Comparison of ENCODE assay signal across 20 cellular contexts in the genomic region with DNA sequence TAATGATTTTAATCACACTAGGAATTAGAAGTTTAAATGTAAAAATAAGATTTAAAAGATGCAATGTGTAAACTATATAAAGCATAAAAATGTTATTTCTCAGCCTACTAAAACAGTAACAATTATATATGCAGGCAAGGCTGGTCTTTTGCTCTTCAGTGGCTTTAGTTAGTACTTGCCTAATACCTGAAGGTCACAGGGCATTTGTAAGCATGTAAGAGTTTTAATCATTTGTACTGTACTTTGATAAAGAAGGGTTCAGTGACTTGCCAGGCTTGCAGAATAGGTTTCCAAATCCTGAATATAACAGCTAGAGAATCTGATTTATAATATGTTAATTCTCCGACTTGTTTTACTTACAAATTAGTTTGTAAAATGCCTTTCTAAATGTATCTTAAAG.
DNase-seq lines count a peak whose midpoint lies in the region; ATAC-seq and TF ChIP-seq lines count a peak whose summit lies in the region.
"Had no signal": no experiment of that assay in that cellular context is flagged by ENCODE, and none has a peak within 500 bp of the region (broad histone marks: within the 10 kb centered on the region; RNA-seq: fewer than 3 reads in every experiment).

No MANE protein-coding gene starts in this region.

- intact Hi-C loops in Right ventricle myocardium superior (cut with DNase I) = no loop called here
- intact Hi-C loops in left cardiac atrium (cut with DNase I) = no loop called here
- intact Hi-C loops in left ventricle myocardium superior (cut with micrococcal nuclease) = no loop called here
- intact Hi-C loops in cardiac septum (cut with DNase I) = no loop called here
- intact Hi-C loops in right lobe of liver (cut with DNase I) = no loop called here
- intact Hi-C loops in thyroid gland (cut with DNase I) = no loop called here

- H3K4me3 ChIP-seq in right lobe of liver = no peak overlapping the region
- no peak overlapping the region for H3K4me3 ChIP-seq in thyroid gland (replicated peaks in 1 of 3)
- H3K4me3 ChIP-seq: BLaER1 treated with 17β-estradiol and CSF1 and Interleukin-3, amounts not matched to agents 10 nM and 100 nM; GM12878; GM23248 had no signal

- peaks cover 0 to 4% (median 0%) of the 10 kb centered on the region in 4 donors for H3K9me3 ChIP-seq in right lobe of liver
- H3K9me3 ChIP-seq in thyroid gland = no peaks in the 10 kb centered on the region
- H3K9me3 ChIP-seq: BE2C had no signal

- TF ChIP-seq CTCF in right lobe of liver (IDR thresholded peaks at IDR 0.05) (no peak), thyroid gland (IDR thresholded peaks at IDR 0.05) (no peak)

- H3K4me1 ChIP-seq in right lobe of liver (peaks cover 0 to 10% (median 0%) of the 10 kb centered on the region in 4 donors), thyroid gland (no peaks in the 10 kb centered on the region)
- H3K4me1 ChIP-seq: BE2C had no signal

- H3K36me3 ChIP-seq in right lobe of liver = no peaks in the 10 kb centered on the region
- H3K36me3 ChIP-seq in thyroid gland = no peaks in the 10 kb centered on the region
- H3K36me3 ChIP-seq: BE2C had no signal

- ATAC-seq in Right ventricle myocardium superior (ENCODE audit: poor library complexity) = peak; percentile 71
- no peak for ATAC-seq in left cardiac atrium
- ATAC-seq in left ventricle myocardium superior = peak; percentile 70
- peak; percentile 65 to 89 (median 76) for ATAC-seq in right lobe of liver
- ATAC-seq: GM12878 had no signal

- H3K27me3 ChIP-seq in right lobe of liver (no peaks in the 10 kb centered on the region), thyroid gland (no peaks in the 10 kb centered on the region)
- H3K27me3 ChIP-seq: BE2C; BLaER1 treated with 17β-estradiol and CSF1 and Interleukin-3, amounts not matched to agents 10 nM and 100 nM had no signal

- DNase-seq in Right ventricle myocardium superior (no peak), left cardiac atrium (no peak), left ventricle myocardium superior (no peak), cardiac septum (ENCODE audit: low spot score) (no peak), right lobe of liver (no peak), thyroid gland (no peak)
- DNase-seq: AML-193; BE2C; CD4-positive, alpha-beta T cell; CD8-positive, alpha-beta memory T cell; DMS 273 treated with DMSO at 0.1 percent for 48 hours; DMS79; EL; GDM1; GM23248; H7; HCEC 1CT had no signal

- TF ChIP-seq POLR2A in right lobe of liver (IDR thresholded peaks at IDR 0.05) = no peak
- no peak for TF ChIP-seq POLR2A in thyroid gland (IDR thresholded peaks at IDR 0.05)

- 38% methylated on average over 1 of the region's 1 CpG for WGBS in right lobe of liver (ENCODE audit: insufficient coverage, low coverage, low lambda C conversion rate, missing lambda C conversion rate)
- 98 to 100% methylated on average over 1 of the region's 1 CpG for WGBS in thyroid gland, 2 donors

- H3K27ac ChIP-seq in right lobe of liver (no peak overlapping the region), thyroid gland (no peak overlapping the region)
- H3K27ac ChIP-seq: 22Rv1; BLaER1 treated with 17β-estradiol and CSF1 and Interleukin-3, amounts not matched to agents 10 nM and 100 nM; GM23248 had no signal

Comparison
In these comparisons a context has a peak if more than half of its experiments do, and no peak if none do; other contexts are left out.
1. ATAC-seq: peak in Right ventricle myocardium superior (single experiment), left ventricle myocardium superior (single experiment) and right lobe of liver (4 of 4); none in left cardiac atrium (0 of 2).